8 cellular contexts compared by ENCODE assay signal in genomic region chr14:104800600-104801283, GRCh38. TPM values are rescaled to one million over a fixed set of nuclear protein-coding genes. Genes with fewer than 3 reads are reported as not detected.
DNase-seq lines count a peak whose midpoint lies in the region; ATAC-seq and TF ChIP-seq lines count a peak whose summit lies in the region.

ZBTB42 (plus strand) TSS chr14:104801101; CDS start chr14:104801198, 97 bp downstream.

- TF ChIP-seq CTCF in LNCaP clone FGC (IDR thresholded peaks at IDR 0.05; ENCODE audit: control insufficient read depth, extremely low read depth, insufficient read depth) (no peak), chondrocyte (IDR thresholded peaks at IDR 0.05) (no peak), lower leg skin (IDR thresholded peaks at IDR 0.05) (no peak)

- H3K4me3 ChIP-seq in LNCaP clone FGC (ENCODE audit: low read depth, low read length) = peak within 1 kb of the TSS; percentile 63
- H3K4me3 ChIP-seq in lower leg skin (ENCODE audit: low read depth, poor library complexity, severe bottlenecking) = peak within 1 kb of the TSS; percentile 45

- intact Hi-C loops in lower leg skin (cut with DNase I; ENCODE audit: low total_unique reads) = no loop called here

- H3K36me3 Mint-ChIP-seq in chondrocyte (ENCODE audit: low read depth) = no peaks in the 10 kb centered on the region

- peak; percentile 34 for ATAC-seq in GM21381 (IDR thresholded peaks at IDR 0.05; ENCODE audit: unreplicated experiment)

- WGBS in lower leg skin, 2 donors = 0 to 3% methylated on average over 12 to 29 of the region's 105 CpGs

- no peaks in the 10 kb centered on the region for H3K9me3 Mint-ChIP-seq in chondrocyte (ENCODE audit: low read depth)

- H3K27ac Mint-ChIP-seq in chondrocyte (ENCODE audit: unreplicated experiment) = no peak within 1 kb of the TSS

- H3K4me1 Mint-ChIP-seq in chondrocyte (ENCODE audit: low read depth) = peaks cover 38% of the 10 kb centered on the region

- DNase-seq in COR-L47 (lab: John Stamatoyannopoulos, UW) = peak; percentile 83
- DNase-seq in LNCaP clone FGC (ENCODE audit: low read depth) = peak; percentile 82
- DNase-seq in activated CD4-positive, CD25-positive, alpha-beta regulatory T cell treated with anti-CD3 and anti-CD28 coated beads, Interleukin-2, amount 50 U/mL, for 16 hours (ENCODE audit: low read depth, low spot score) = peak; percentile 29
- no peak for DNase-seq in chondrocyte (ENCODE audit: low spot score)
- peak in 1 of 2 donors; percentile 94 for DNase-seq in lower leg skin (ENCODE audit: low spot score in 2 of 2)
- DNase-seq in stimulated activated CD8-positive, alpha-beta memory T cell treated with anti-CD3 and anti-CD28 coated beads, Interleukin-4, amount 100 ng/mL, for 24 hours (ENCODE audit: low read depth) = peak; percentile 36
- DNase-seq in medulla oblongata (ENCODE audit: extremely low spot score) = no peak

- H3K4me3 Mint-ChIP-seq in chondrocyte (ENCODE audit: unreplicated experiment) = peak within 1 kb of the TSS; percentile 74

- TF ChIP-seq POLR2A in lower leg skin (IDR thresholded peaks at IDR 0.05) = no peak

- no peaks in the 10 kb centered on the region for H3K27me3 Mint-ChIP-seq in chondrocyte (ENCODE audit: low read depth)

RNA-seq across cellular contexts. Expression of gene ZBTB42, which starts in this region (rescaled TPM):
- total RNA-seq in chondrocyte (2.1 to 2.8 TPM (median 2.6 TPM) in 3 replicates), lower leg skin (10 to 100 TPM in 2 of 4 donors, 1 to 10 TPM in 2; 1.6 to 11.9 (median 8.6) TPM)

Comparison
In these comparisons a context has a peak if more than half of its experiments do, and no peak if none do; other contexts are left out.
1. DNase-seq: peak in COR-L47 (single experiment), LNCaP clone FGC (single experiment), activated CD4-positive, CD25-positive, alpha-beta regulatory T cell treated with anti-CD3 and anti-CD28 coated beads, Interleukin-2, amount 50 U/mL, for 16 hours (single experiment) and stimulated activated CD8-positive, alpha-beta memory T cell treated with anti-CD3 and anti-CD28 coated beads, Interleukin-4, amount 100 ng/mL, for 24 hours (single experiment); none in chondrocyte (single experiment) and medulla oblongata (single experiment).